Comparison of ENCODE assay signal across 12 cellular contexts in the genomic region with DNA sequence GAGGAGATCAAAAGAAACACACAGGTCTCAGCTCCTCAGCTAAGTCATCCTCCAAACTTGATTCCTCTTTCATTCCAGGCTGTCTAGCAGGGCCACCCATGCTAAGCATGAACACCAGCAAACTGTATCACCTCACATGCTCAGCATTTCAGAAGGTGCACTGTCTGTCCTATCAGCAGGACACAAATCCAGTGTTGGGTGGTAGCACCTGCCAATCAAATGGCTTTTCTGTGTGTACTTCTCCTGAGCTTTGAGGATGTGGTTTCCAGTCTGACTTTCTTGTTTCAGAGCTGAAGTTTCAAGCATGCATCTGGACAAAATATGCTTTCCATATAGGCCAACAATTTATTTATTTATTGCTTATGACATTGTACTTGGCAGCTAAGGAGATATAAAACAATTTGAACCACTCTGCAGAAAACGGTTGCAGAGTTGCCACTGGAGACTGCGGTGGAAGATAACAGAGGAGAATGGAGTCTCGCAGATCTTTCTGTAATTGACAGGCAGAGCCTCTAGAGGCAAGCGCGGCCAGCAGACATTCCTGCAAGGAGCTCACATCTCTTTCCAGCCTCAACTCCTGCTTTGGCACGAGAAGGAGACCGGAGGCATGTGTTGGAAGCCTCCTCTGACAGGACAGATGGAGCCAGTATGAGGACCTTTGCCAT.
DNase-seq lines count a peak whose midpoint lies in the region; ATAC-seq lines count a peak whose summit lies in the region.
"Had no signal": no experiment of that assay in that cellular context is flagged by ENCODE, and none has a peak within 500 bp of the region (broad histone marks: within the 10 kb centered on the region; RNA-seq: fewer than 3 reads in every experiment).

No MANE protein-coding gene starts in this region.

- peak; percentile 89 for ATAC-seq in GM18873 (IDR thresholded peaks at IDR 0.05; ENCODE audit: low FRiP score, unreplicated experiment)
- peak; percentile 87 for ATAC-seq in GM21786 (IDR thresholded peaks at IDR 0.05; ENCODE audit: unreplicated experiment)
- peak; percentile 95 for ATAC-seq in HG03354 (IDR thresholded peaks at IDR 0.05; ENCODE audit: poor library complexity, severe bottlenecking, unreplicated experiment)
- ATAC-seq in sciatic nerve: no peak

- intact Hi-C loops in sciatic nerve (cut with DNase I): no loop called here

- DNase-seq in AG08395 (ENCODE audit: low spot score) (peak; percentile 10), sciatic nerve (ENCODE audit: low spot score) (no peak), SW 1271 (lab: John Stamatoyannopoulos, UW) (no peak), foreskin melanocyte (no peak), anterior cingulate cortex (lab: John Stamatoyannopoulos, UW) (no peak)
- DNase-seq: activated effector memory CD4-positive, alpha-beta T cell treated with anti-CD3 and anti-CD28 coated beads, Interleukin-2, amount 50 U/mL, for 16 hours; GF-D8; NCI-H524; stimulated activated CD4-positive, alpha-beta T cell treated with anti-CD3 and anti-CD28 coated beads, Interleukin-15, amount 100 ng/mL, for 24 hours had no signal
